In genomic region chr4:78323439-78323838, GRCh38 we compare ENCODE assay signal across 22 cellular contexts.
"Had no signal": no experiment of that assay in that cellular context is flagged by ENCODE, and none has a peak within 500 bp of the region (broad histone marks: within the 10 kb centered on the region; RNA-seq: fewer than 3 reads in every experiment).

No MANE protein-coding gene starts in this region.

- H3K27me3 ChIP-seq: MG63, SJCRH30 had no signal

- H3K27ac ChIP-seq: SJCRH30 had no signal

- ATAC-seq: Panc1, PC-3, Right ventricle myocardium inferior, SK-N-SH treated with all-trans-retinoic acid at 6 μM for 48 hours had no signal

- H3K9me3 ChIP-seq: MG63, SJCRH30 had no signal

- H3K36me3 ChIP-seq: MG63 had no signal

- H3K4me3 ChIP-seq: MG63, SJCRH30 had no signal

- DNase-seq: Karpas-422; KG1; MG63; NCI-H1092; NCI-H1105 treated with DMSO at 0.1 percent for 48 hours; NCI-H1417 treated with DMSO at 0.1 percent for 48 hours; NCI-H146; NCI-H1694 treated with DMSO at 0.1 percent for 48 hours; NCI-H1930; NCI-H2081; NCI-H2171 treated with DMSO at 0.1 percent for 48 hours; NCI-H345; NCI-H446 treated with DMSO at 0.1 percent for 48 hours; NCI-H510A treated with DMSO at 0.1 percent for 48 hours; NCI-H526; NK-92 treated with Interleukin-12 subunit alpha and Interleukin-12 subunit beta, amount 100 ng/mL, for 24 hours; PC-3; SHP77 treated with DMSO at 0.1 percent for 48 hours; SJCRH30 had no signal
